Comparison of ENCODE assay signal across 11 cellular contexts in the genomic region with DNA sequence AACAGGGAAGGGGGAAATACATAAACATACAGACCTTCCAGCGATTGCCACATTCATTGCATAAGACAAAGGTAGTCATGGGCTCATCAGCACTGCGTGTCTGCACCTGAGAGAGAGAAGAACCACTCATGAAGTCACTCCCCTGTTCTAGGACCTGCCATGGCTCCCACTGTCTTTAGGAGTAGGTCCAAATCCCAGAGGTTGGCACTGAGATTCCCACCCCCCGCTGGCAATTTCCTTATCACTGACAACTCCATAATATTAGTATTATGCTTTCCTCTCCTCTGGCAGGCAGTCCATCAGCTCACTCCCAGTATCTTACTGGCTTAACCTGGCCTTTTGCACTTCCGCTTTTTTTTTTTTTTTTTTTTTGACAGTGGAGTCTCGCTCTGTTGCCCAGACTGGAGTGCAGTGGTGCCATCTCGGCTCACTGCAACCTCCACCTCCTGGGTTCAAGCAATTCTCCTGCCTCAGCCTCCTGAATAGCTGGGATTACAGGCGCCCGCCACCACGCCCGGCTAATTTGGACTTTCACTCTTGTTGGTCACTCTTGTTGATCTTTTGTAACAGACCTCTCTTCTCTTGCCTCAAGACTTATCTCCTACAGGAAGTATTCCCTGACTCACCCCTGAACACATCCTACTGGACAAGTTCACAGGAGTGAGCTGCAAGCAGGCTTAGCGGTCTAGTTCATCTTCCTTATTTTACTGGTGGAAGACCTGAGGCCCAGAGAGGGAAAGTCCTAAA. TPM values are rescaled to one million over a fixed set of nuclear protein-coding genes. Genes with fewer than 3 reads are reported as not detected.
DNase-seq lines count a peak whose midpoint lies in the region; ATAC-seq, FAIRE-seq and TF ChIP-seq lines count a peak whose summit lies in the region.
"Had no signal": no experiment of that assay in that cellular context is flagged by ENCODE, and none has a peak within 500 bp of the region (broad histone marks: within the 10 kb centered on the region; RNA-seq: fewer than 3 reads in every experiment).

No MANE protein-coding gene starts in this region.

- no peak overlapping the region for H4K91ac ChIP-seq in IMR-90 (ENCODE audit: insufficient read depth, low read depth, low read length)

- no peak overlapping the region; the same call in 1 of the 2 replicates for H4K5ac ChIP-seq in IMR-90 (ENCODE audit: low read depth, low read length)

- H3K9me3 ChIP-seq in IMR-90 (ENCODE audit: control insufficient read depth, insufficient read depth, low read length), result 0 out of 2 replicates have a peak, but pooled peaks cover 4% of the 10 kb centered on the region
- no peaks in the 10 kb centered on the region for H3K9me3 ChIP-seq in astrocyte (ENCODE audit: insufficient read depth, low read depth, low read length)
- H3K9me3 ChIP-seq: spleen had no signal

- no peak for FAIRE-seq in astrocyte (lab: Jason Lieb, UNC)

- H2BK120ac ChIP-seq in IMR-90 (ENCODE audit: low read depth, low read length), result peak overlapping the region; percentile 25; the same call in 1 of the 2 replicates

- peak overlapping the region; percentile 33; the same call in 1 of the 2 replicates for H3K4ac ChIP-seq in IMR-90 (ENCODE audit: low read depth, low read length)

- CTCF ChIA-PET in IMR-90 (lab: Yijun Ruan, JAX), result interaction anchor here (0.6 kb wide), 1 partner anchor 225 kb away, joined by 3 read pairs; no protein-coding TSS in a partner anchor

- H2AK5ac ChIP-seq in IMR-90 (ENCODE audit: low read depth, low read length), result peak overlapping the region; percentile 35

- H3K23ac ChIP-seq in IMR-90 (ENCODE audit: low read depth, low read length), result no peak overlapping the region

- no TSS peak for BruUV-seq in IMR-90 (replicated peaks; lab: Mats Ljungman, UMichigan)

- peak overlapping the region; percentile 4; the same call in 1 of the 2 replicates for H3K9ac ChIP-seq in IMR-90 (ENCODE audit: low read depth, low read length)
- H3K9ac ChIP-seq in astrocyte (ENCODE audit: low read length), result no peak overlapping the region

- no peak for TF ChIP-seq RAD21 in IMR-90 (IDR thresholded peaks at IDR 0.05; ENCODE audit: low read length)

- H2AFZ ChIP-seq in IMR-90 (replicated peaks; ENCODE audit: low read length, poor library complexity), result peak overlapping the region; percentile 85
- no peak overlapping the region for H2AFZ ChIP-seq in astrocyte (ENCODE audit: low read depth, low read length)

- H3K79me2 ChIP-seq in astrocyte (ENCODE audit: insufficient read depth, low read length), result no peaks in the 10 kb centered on the region

- dilution Hi-C loops in IMR-90 (cut with HindIII; ENCODE audit: low sequenced_read_pairs, unreplicated experiment), result no loop called here

- TF ChIP-seq POLR2A in IMR-90 (IDR thresholded peaks at IDR 0.05; ENCODE audit: low read depth, low read length), result no peak

- H2BK15ac ChIP-seq in IMR-90 (ENCODE audit: low read depth, low read length), result no peak overlapping the region

- peaks cover 16% of the 10 kb centered on the region for H3K4me1 Mint-ChIP-seq in astrocyte (ENCODE audit: low read depth, unreplicated experiment)

- TF ChIP-seq CTCF in IMR-90 (conservative IDR thresholded peaks at IDR 0.05; ENCODE audit: low read depth, low read length) (no peak), astrocyte (IDR thresholded peaks at IDR 0.05; ENCODE audit: insufficient read depth, low read depth, low read length) (no peak)

- peak overlapping the region in 1 of 2 experiments; percentile 42; a peak in 1 of 4 replicates for H4K8ac ChIP-seq in IMR-90 (ENCODE audit: low read depth in 2 of 2, low read length in 2 of 2)

- H3K4me1 ChIP-seq in IMR-90 (ENCODE audit: control insufficient read depth, insufficient read depth, low read length) (peaks cover 6% of the 10 kb centered on the region), astrocyte (ENCODE audit: insufficient read depth, low read length) (peaks cover 18% of the 10 kb centered on the region)

- H3K9me1 ChIP-seq in IMR-90 (ENCODE audit: insufficient read depth, low read length), result peaks cover 17% of the 10 kb centered on the region

- H3K4me2 ChIP-seq in IMR-90 (ENCODE audit: low read depth, low read length), result no peak overlapping the region
- peak overlapping the region; percentile 34 for H3K4me2 ChIP-seq in astrocyte (ENCODE audit: low read length)

- DNase-seq in A172 (ENCODE audit: low spot score) (peak; percentile 47), IMR-90 (peak; percentile 88), astrocyte (ENCODE audit: low read depth) (peak; percentile 81), iris pigment epithelial cell (ENCODE audit: low read depth) (peak; percentile 90), DMS 273 (lab: John Stamatoyannopoulos, UW; ENCODE audit: unreplicated experiment) (no peak), iPS-NIHi7 (ENCODE audit: extremely low spot score) (no peak), epidermal melanocyte (ENCODE audit: insufficient read length, low spot score) (no peak)
- DNase-seq: aorta, spleen had no signal

- H2BK5ac ChIP-seq in IMR-90 (ENCODE audit: low read depth, low read length, poor library complexity, severe bottlenecking), result peak overlapping the region; percentile 63

- 93% methylated on average over 3 of the region's 11 CpGs; no CpG with 5 or more reads in 1 of the 2 experiments for WGBS in IMR-90 (ENCODE audit: extremely low coverage in 2 of 2, insufficient read length in 1 of 2), 2 experiments

- H3K27ac Mint-ChIP-seq in astrocyte (ENCODE audit: unreplicated experiment), result no peak overlapping the region
- H3K27ac Mint-ChIP-seq: B cell had no signal

- POLR2A ChIA-PET in IMR-90 (lab: Charles Lee; ENCODE audit: unreplicated experiment), result interaction anchor here (1.1 kb wide), 1 partner anchor 40 kb away, joined by 3 read pairs; a partner anchor contains a TSS

- H3K36me3 ChIP-seq in IMR-90 (ENCODE audit: control insufficient read depth, insufficient read depth, low read length), result peaks cover 2% of the 10 kb centered on the region; the same call in 1 of the 2 replicates
- H3K36me3 ChIP-seq in astrocyte (ENCODE audit: insufficient read depth, low read length), result no peaks in the 10 kb centered on the region
- H3K36me3 ChIP-seq: spleen had no signal

- no peaks in the 10 kb centered on the region for H4K20me1 ChIP-seq in IMR-90 (ENCODE audit: insufficient read depth, low read length)
- no peaks in the 10 kb centered on the region for H4K20me1 ChIP-seq in astrocyte (ENCODE audit: insufficient read depth, low read length)

- in situ Hi-C loops in IMR-90 (cut with MboI; ENCODE audit: low sequenced_read_pairs), result no loop called here

- no peak overlapping the region for H3K4me3 ChIP-seq in IMR-90 (ENCODE audit: insufficient read depth, low read depth, low read length)
- H3K4me3 ChIP-seq in astrocyte (ENCODE audit: insufficient read depth, low read depth, low read length), result no peak overlapping the region
- H3K4me3 ChIP-seq: spleen had no signal

- peak overlapping the region; percentile 48; the same call in 1 of the 2 replicates for H2BK20ac ChIP-seq in IMR-90 (ENCODE audit: low read depth, low read length)

- no peak overlapping the region for H3K56ac ChIP-seq in IMR-90 (ENCODE audit: extremely low read depth, insufficient read depth, low read length)

- H3K27me3 Mint-ChIP-seq in astrocyte (ENCODE audit: low read depth, unreplicated experiment), result peaks cover 36% of the 10 kb centered on the region

- ATAC-seq in IMR-90 (ENCODE audit: low read depth) (peak; percentile 92), HG03432 (IDR thresholded peaks at IDR 0.05; ENCODE audit: unreplicated experiment) (no peak)

- H2AK9ac ChIP-seq in IMR-90 (replicated peaks; ENCODE audit: low read depth, low read length, poor library complexity), result peak overlapping the region; percentile 73

- H3K14ac ChIP-seq in IMR-90 (replicated peaks; ENCODE audit: low read depth, low read length), result peak overlapping the region; percentile 51

- no peak overlapping the region for H3K4me3 Mint-ChIP-seq in astrocyte (ENCODE audit: unreplicated experiment)
- H3K4me3 Mint-ChIP-seq: B cell had no signal

- intact Hi-C loops in IMR-90 (cut with micrococcal nuclease), result no loop called here

- H3K18ac ChIP-seq in IMR-90 (ENCODE audit: low read depth, low read length), result no peak overlapping the region

- H3K36me3 Mint-ChIP-seq in astrocyte (ENCODE audit: low read depth, unreplicated experiment), result peaks cover 15% of the 10 kb centered on the region

- H3K27ac ChIP-seq in IMR-90 (ENCODE audit: insufficient read depth, low read length) (no peak overlapping the region), astrocyte (ENCODE audit: low read depth, low read length) (peak overlapping the region; percentile 28)

- H3K79me1 ChIP-seq in IMR-90 (ENCODE audit: low read depth in 1 of 2, low read length in 2 of 2), result no peaks in the 10 kb centered on the region

- no peaks in the 10 kb centered on the region for H3K27me3 ChIP-seq in IMR-90 (ENCODE audit: control insufficient read depth, insufficient read depth, low read length)
- no peaks in the 10 kb centered on the region for H3K27me3 ChIP-seq in astrocyte (ENCODE audit: insufficient read depth, low read length)
- H3K27me3 ChIP-seq: spleen had no signal

- H3K9me3 Mint-ChIP-seq in astrocyte (ENCODE audit: unreplicated experiment), result peaks cover 10% of the 10 kb centered on the region

TF ChIP-seq in IMR-90, 13 proteins besides CTCF, POLR2A, EP300 and RAD21:
- 0 out of 2 replicates have a peak, but pooled peaks have one; percentile 19 for TF ChIP-seq CEBPB (IDR thresholded peaks at IDR 0.05; ENCODE audit: low read depth, low read length)
- TF ChIP-seq CHD1 (IDR thresholded peaks at IDR 0.05; ENCODE audit: low read depth, low read length), result no peak
TF ChIP-seq in IMR-90: peak in this region for 1.

RNA-seq across cellular contexts. Expression of a gene that starts 14.8 kb away (rescaled TPM):
- total RNA-seq in A172 (2014; rRNA removed; shearing (Covaris generic)), result 7.5 and 8.2 TPM in 2 replicates
- total RNA-seq in IMR-90 (2012; rRNA removed) (14.3 and 15.8 TPM in 2 replicates), astrocyte (12.2 and 13.0 TPM in 2 replicates)
- polyA plus RNA-seq in IMR-90 (2012; rRNA removed), result 3.7 and 5.3 TPM in 2 replicates
- polyA plus RNA-seq in IMR-90 (2012; cell fraction: cytosol; rRNA removed), result 1.0 and 1.7 TPM in 2 replicates
- polyA plus RNA-seq in IMR-90 (2012; cell fraction: nucleus; rRNA removed; ENCODE audit: low replicate concordance), result 1.1 and 6.8 TPM in 2 replicates

RNA-seq across cellular contexts. Expression of a gene that starts 40.1 kb away (rescaled TPM):
- total RNA-seq in A172 (2014; rRNA removed; shearing (Covaris generic)), result 0.89 TPM in 1 of 2 replicates, not detected in the other
- 3.0 and 3.3 TPM in 2 replicates for total RNA-seq in IMR-90 (2012; rRNA removed)
- polyA plus RNA-seq in IMR-90 (2012; rRNA removed), result 5.4 and 6.3 TPM in 2 replicates
- polyA plus RNA-seq in IMR-90 (2012; cell fraction: cytosol; rRNA removed), result 3.4 and 5.3 TPM in 2 replicates
- polyA plus RNA-seq in IMR-90 (2012; cell fraction: nucleus; rRNA removed; ENCODE audit: low replicate concordance), result 6.6 and 11.2 TPM in 2 replicates
- 3.3 and 3.4 TPM in 2 replicates for total RNA-seq in astrocyte
- total RNA-seq: B cell had no signal

RNA-seq across cellular contexts. Expression of a gene that starts 40.4 kb away (rescaled TPM):
- 139 and 162 TPM in 2 replicates for total RNA-seq in A172 (2014; rRNA removed; shearing (Covaris generic))
- total RNA-seq in IMR-90 (2012; rRNA removed) (99.7 and 152 TPM in 2 replicates), astrocyte (109 and 113 TPM in 2 replicates)
- 107 and 111 TPM in 2 replicates for polyA plus RNA-seq in IMR-90 (2012; rRNA removed)
- polyA plus RNA-seq in IMR-90 (2012; cell fraction: cytosol; rRNA removed), result 30.2 and 57.0 TPM in 2 replicates
- polyA plus RNA-seq in IMR-90 (2012; cell fraction: nucleus; rRNA removed; ENCODE audit: low replicate concordance), result 14.3 and 62.0 TPM in 2 replicates

Comparison
In these comparisons a context has a peak if more than half of its experiments do, and no peak if none do; other contexts are left out.
1. DNase-seq: peak in A172 (single experiment), IMR-90 (single experiment), astrocyte (single experiment) and iris pigment epithelial cell (single experiment); none in DMS 273 (single experiment), iPS-NIHi7 (single experiment) and epidermal melanocyte (single experiment).